Comparison of ENCODE assay signal across 1 cellular context in the genomic region with DNA sequence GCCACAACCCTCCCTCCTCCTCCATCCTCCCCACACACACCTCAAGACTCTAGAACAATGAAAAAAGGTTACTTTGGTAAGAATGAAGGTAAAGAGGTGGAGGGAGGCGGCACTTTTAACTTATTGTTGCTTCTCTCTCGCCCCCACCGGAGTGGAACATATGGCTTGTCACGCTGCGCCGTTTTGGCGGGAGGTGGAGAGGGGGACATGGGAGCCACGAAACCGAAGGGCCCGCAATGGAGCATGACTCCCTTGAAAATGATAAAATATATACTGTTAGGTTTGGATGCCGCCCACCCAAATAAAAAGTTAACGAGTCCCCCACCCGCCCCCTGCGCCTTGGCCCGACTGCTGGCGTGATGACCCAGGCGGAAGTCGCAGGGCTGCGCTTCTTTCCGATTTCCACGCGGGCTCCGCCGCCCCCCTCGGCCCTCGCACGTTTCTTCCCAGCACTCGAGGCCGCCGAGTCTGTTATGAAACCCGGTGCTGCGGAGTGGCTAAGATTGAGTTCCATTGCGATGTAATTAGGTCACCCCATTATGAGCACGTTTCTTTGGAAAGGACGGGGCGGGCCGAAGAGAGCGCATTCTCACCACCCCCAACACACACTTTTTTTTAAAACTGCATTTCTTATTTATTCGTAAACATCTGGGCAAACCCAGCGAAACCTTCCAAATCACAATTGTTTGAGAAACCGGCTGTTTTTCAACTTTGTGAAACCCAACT.
A peak's percentile ranks its signal among the peaks of the same experiment; 100 is the strongest.
TF ChIP-seq lines count a peak whose summit lies in the region.

No MANE protein-coding gene starts in this region.

TF ChIP-seq in HepG2, 621 proteins besides CTCF, POLR2A, EP300 and RAD21 (continued from another document and continues in another):
- no peak for TF ChIP-seq DBP (CRISPR knock-in tag; IDR thresholded peaks at IDR 0.05; ENCODE audit: not compliant biosample characterization)
- TF ChIP-seq IKZF4 (CRISPR knock-in tag; IDR thresholded peaks at IDR 0.05; ENCODE audit: borderline replicate concordance, low read depth, not compliant biosample characterization) = no peak
- TF ChIP-seq, protein P1, sequence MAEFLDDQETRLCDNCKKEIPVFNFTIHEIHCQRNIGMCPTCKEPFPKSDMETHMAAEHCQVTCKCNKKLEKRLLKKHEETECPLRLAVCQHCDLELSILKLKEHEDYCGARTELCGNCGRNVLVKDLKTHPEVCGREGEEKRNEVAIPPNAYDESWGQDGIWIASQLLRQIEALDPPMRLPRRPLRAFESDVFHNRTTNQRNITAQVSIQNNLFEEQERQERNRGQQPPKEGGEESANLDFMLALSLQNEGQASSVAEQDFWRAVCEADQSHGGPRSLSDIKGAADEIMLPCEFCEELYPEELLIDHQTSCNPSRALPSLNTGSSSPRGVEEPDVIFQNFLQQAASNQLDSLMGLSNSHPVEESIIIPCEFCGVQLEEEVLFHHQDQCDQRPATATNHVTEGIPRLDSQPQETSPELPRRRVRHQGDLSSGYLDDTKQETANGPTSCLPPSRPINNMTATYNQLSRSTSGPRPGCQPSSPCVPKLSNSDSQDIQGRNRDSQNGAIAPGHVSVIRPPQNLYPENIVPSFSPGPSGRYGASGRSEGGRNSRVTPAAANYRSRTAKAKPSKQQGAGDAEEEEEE (CRISPR knock-in tag; IDR thresholded peaks at IDR 0.05; ENCODE audit: borderline replicate concordance) = no peak
- TF ChIP-seq SMAD3 (CRISPR knock-in tag; IDR thresholded peaks at IDR 0.05) = peak; percentile 19; the same call in 1 of the 2 replicates
- TF ChIP-seq ZNF567 (CRISPR knock-in tag; IDR thresholded peaks at IDR 0.05; ENCODE audit: borderline replicate concordance) = no peak
- TF ChIP-seq, protein P2, sequence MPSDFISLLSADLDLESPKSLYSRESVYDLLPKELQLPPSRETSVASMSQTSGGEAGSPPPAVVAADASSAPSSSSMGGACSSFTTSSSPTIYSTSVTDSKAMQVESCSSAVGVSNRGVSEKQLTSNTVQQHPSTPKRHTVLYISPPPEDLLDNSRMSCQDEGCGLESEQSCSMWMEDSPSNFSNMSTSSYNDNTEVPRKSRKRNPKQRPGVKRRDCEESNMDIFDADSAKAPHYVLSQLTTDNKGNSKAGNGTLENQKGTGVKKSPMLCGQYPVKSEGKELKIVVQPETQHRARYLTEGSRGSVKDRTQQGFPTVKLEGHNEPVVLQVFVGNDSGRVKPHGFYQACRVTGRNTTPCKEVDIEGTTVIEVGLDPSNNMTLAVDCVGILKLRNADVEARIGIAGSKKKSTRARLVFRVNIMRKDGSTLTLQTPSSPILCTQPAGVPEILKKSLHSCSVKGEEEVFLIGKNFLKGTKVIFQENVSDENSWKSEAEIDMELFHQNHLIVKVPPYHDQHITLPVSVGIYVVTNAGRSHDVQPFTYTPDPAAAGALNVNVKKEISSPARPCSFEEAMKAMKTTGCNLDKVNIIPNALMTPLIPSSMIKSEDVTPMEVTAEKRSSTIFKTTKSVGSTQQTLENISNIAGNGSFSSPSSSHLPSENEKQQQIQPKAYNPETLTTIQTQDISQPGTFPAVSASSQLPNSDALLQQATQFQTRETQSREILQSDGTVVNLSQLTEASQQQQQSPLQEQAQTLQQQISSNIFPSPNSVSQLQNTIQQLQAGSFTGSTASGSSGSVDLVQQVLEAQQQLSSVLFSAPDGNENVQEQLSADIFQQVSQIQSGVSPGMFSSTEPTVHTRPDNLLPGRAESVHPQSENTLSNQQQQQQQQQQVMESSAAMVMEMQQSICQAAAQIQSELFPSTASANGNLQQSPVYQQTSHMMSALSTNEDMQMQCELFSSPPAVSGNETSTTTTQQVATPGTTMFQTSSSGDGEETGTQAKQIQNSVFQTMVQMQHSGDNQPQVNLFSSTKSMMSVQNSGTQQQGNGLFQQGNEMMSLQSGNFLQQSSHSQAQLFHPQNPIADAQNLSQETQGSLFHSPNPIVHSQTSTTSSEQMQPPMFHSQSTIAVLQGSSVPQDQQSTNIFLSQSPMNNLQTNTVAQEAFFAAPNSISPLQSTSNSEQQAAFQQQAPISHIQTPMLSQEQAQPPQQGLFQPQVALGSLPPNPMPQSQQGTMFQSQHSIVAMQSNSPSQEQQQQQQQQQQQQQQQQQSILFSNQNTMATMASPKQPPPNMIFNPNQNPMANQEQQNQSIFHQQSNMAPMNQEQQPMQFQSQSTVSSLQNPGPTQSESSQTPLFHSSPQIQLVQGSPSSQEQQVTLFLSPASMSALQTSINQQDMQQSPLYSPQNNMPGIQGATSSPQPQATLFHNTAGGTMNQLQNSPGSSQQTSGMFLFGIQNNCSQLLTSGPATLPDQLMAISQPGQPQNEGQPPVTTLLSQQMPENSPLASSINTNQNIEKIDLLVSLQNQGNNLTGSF (CRISPR knock-in tag; IDR thresholded peaks at IDR 0.05) = no peak
- TF ChIP-seq, protein P3, sequence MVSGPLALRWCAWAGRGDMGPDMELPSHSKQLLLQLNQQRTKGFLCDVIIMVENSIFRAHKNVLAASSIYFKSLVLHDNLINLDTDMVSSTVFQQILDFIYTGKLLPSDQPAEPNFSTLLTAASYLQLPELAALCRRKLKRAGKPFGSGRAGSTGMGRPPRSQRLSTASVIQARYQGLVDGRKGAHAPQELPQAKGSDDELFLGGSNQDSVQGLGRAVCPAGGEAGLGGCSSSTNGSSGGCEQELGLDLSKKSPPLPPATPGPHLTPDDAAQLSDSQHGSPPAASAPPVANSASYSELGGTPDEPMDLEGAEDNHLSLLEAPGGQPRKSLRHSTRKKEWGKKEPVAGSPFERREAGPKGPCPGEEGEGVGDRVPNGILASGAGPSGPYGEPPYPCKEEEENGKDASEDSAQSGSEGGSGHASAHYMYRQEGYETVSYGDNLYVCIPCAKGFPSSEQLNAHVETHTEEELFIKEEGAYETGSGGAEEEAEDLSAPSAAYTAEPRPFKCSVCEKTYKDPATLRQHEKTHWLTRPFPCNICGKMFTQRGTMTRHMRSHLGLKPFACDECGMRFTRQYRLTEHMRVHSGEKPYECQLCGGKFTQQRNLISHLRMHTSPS (CRISPR knock-in tag; IDR thresholded peaks at IDR 0.05; ENCODE audit: low read depth) = no peak
- no peak for TF ChIP-seq NONO (IDR thresholded peaks at IDR 0.05)
- peak; percentile 23; the same call in 1 of the 2 replicates for TF ChIP-seq NONO (CRISPR knock-in tag; conservative IDR thresholded peaks at IDR 0.05)
- TF ChIP-seq, protein P4, sequence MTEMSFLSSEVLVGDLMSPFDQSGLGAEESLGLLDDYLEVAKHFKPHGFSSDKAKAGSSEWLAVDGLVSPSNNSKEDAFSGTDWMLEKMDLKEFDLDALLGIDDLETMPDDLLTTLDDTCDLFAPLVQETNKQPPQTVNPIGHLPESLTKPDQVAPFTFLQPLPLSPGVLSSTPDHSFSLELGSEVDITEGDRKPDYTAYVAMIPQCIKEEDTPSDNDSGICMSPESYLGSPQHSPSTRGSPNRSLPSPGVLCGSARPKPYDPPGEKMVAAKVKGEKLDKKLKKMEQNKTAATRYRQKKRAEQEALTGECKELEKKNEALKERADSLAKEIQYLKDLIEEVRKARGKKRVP (CRISPR knock-in tag; IDR thresholded peaks at IDR 0.05) = no peak
- TF ChIP-seq, protein P5, sequence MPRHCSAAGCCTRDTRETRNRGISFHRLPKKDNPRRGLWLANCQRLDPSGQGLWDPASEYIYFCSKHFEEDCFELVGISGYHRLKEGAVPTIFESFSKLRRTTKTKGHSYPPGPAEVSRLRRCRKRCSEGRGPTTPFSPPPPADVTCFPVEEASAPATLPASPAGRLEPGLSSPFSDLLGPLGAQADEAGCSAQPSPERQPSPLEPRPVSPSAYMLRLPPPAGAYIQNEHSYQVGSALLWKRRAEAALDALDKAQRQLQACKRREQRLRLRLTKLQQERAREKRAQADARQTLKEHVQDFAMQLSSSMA (CRISPR knock-in tag; IDR thresholded peaks at IDR 0.05) = peak; percentile 68; the same call in 1 of the 2 replicates
- TF ChIP-seq HHEX (CRISPR knock-in tag; IDR thresholded peaks at IDR 0.05) = no peak
- no peak for TF ChIP-seq ZNF326 (CRISPR knock-in tag; IDR thresholded peaks at IDR 0.05; ENCODE audit: borderline replicate concordance)
- no peak; the same call in 1 of the 2 replicates for TF ChIP-seq KLF12 (CRISPR knock-in tag; IDR thresholded peaks at IDR 0.05; ENCODE audit: borderline replicate concordance)
- no peak for TF ChIP-seq ZNF782 (CRISPR knock-in tag; IDR thresholded peaks at IDR 0.05; ENCODE audit: borderline replicate concordance)
- TF ChIP-seq PHB2 (IDR thresholded peaks at IDR 0.05; ENCODE audit: partially characterized antibody) = no peak
- 0 out of 2 replicates have a peak, but pooled peaks have one; percentile 15 for TF ChIP-seq PPARG (CRISPR knock-in tag; conservative IDR thresholded peaks at IDR 0.05)
- TF ChIP-seq RBM22 (optimal IDR thresholded peaks at IDR 0.05; ENCODE audit: low read length) = peak; percentile 45
- no peak for TF ChIP-seq STAG1 (CRISPR knock-in tag; IDR thresholded peaks at IDR 0.05)
- TF ChIP-seq RARG (CRISPR knock-in tag; IDR thresholded peaks at IDR 0.05; ENCODE audit: low read depth) = no peak
- TF ChIP-seq, protein P6, sequence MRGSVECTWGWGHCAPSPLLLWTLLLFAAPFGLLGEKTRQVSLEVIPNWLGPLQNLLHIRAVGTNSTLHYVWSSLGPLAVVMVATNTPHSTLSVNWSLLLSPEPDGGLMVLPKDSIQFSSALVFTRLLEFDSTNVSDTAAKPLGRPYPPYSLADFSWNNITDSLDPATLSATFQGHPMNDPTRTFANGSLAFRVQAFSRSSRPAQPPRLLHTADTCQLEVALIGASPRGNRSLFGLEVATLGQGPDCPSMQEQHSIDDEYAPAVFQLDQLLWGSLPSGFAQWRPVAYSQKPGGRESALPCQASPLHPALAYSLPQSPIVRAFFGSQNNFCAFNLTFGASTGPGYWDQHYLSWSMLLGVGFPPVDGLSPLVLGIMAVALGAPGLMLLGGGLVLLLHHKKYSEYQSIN (CRISPR knock-in tag; IDR thresholded peaks at IDR 0.05; ENCODE audit: borderline replicate concordance) = no peak
- 0 out of 2 replicates have a peak, but pooled peaks have one; percentile 20 for TF ChIP-seq SATB2 (CRISPR knock-in tag; IDR thresholded peaks at IDR 0.05)
- no peak for TF ChIP-seq CSRNP1 (CRISPR knock-in tag; IDR thresholded peaks at IDR 0.05)
- TF ChIP-seq TSC22D2 (CRISPR knock-in tag; IDR thresholded peaks at IDR 0.05; ENCODE audit: borderline replicate concordance) = no peak
- TF ChIP-seq KDM3A (CRISPR knock-in tag; IDR thresholded peaks at IDR 0.05; ENCODE audit: low read depth) = no peak
- no peak for TF ChIP-seq SKI (IDR thresholded peaks at IDR 0.05; ENCODE audit: partially characterized antibody)
- no peak for TF ChIP-seq STAT5B (CRISPR knock-in tag; IDR thresholded peaks at IDR 0.05)
- TF ChIP-seq, protein P7, sequence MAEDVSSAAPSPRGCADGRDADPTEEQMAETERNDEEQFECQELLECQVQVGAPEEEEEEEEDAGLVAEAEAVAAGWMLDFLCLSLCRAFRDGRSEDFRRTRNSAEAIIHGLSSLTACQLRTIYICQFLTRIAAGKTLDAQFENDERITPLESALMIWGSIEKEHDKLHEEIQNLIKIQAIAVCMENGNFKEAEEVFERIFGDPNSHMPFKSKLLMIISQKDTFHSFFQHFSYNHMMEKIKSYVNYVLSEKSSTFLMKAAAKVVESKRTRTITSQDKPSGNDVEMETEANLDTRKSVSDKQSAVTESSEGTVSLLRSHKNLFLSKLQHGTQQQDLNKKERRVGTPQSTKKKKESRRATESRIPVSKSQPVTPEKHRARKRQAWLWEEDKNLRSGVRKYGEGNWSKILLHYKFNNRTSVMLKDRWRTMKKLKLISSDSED (CRISPR knock-in tag; IDR thresholded peaks at IDR 0.05) = no peak
- no peak for TF ChIP-seq ZFP1 (CRISPR knock-in tag; IDR thresholded peaks at IDR 0.05)
- TF ChIP-seq MTA3 (CRISPR knock-in tag; IDR thresholded peaks at IDR 0.05) = no peak
- TF ChIP-seq KLF11 (CRISPR knock-in tag; IDR thresholded peaks at IDR 0.05) = no peak
- TF ChIP-seq, protein P8, sequence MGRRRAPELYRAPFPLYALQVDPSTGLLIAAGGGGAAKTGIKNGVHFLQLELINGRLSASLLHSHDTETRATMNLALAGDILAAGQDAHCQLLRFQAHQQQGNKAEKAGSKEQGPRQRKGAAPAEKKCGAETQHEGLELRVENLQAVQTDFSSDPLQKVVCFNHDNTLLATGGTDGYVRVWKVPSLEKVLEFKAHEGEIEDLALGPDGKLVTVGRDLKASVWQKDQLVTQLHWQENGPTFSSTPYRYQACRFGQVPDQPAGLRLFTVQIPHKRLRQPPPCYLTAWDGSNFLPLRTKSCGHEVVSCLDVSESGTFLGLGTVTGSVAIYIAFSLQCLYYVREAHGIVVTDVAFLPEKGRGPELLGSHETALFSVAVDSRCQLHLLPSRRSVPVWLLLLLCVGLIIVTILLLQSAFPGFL (CRISPR knock-in tag; IDR thresholded peaks at IDR 0.05) = no peak
